In genomic region chr7:141156446-141156845, GRCh38 we compare ENCODE assay signal across 21 cellular contexts.
DNase-seq lines count a peak whose midpoint lies in the region; ATAC-seq and TF ChIP-seq lines count a peak whose summit lies in the region.
"Had no signal": no experiment of that assay in that cellular context is flagged by ENCODE, and none has a peak within 500 bp of the region (broad histone marks: within the 10 kb centered on the region; RNA-seq: fewer than 3 reads in every experiment).

No MANE protein-coding gene starts in this region.

- H3K4me2 ChIP-seq in PC-9: no peak overlapping the region

- DNase-seq in NCI-H2171 treated with DMSO at 0.1 percent for 48 hours (lab: John Stamatoyannopoulos, UW) (peak; percentile 35), NCI-H2171 (lab: John Stamatoyannopoulos, UW) (no peak), NCI-H524 treated with DMSO at 0.1 percent for 48 hours (lab: John Stamatoyannopoulos, UW) (peak; percentile 4), fibroblast of peridontal ligament (ENCODE audit: extremely low read depth) (peak; percentile 3), NK-92 (lab: John Stamatoyannopoulos, UW; ENCODE audit: unreplicated experiment) (no peak), PC-9 (no peak)
- DNase-seq: 8988T; CD4-positive, CD25-positive, alpha-beta regulatory T cell; DMS53; GM23248; H7; KBM-7; NCI-H1105; NCI-H1694; NCI-H2029 treated with DMSO at 0.1 percent for 48 hours; NCI-H2227 treated with DMSO at 0.1 percent for 48 hours; NCI-H510A; NCI-H748 treated with DMSO at 0.1 percent for 48 hours; SHP77; T-helper 1 cell had no signal

- H2AFZ ChIP-seq in PC-9: no peak overlapping the region
- H2AFZ ChIP-seq: GM23248 had no signal

- no peak overlapping the region for H3K27ac ChIP-seq in PC-9
- H3K27ac ChIP-seq: GM23248 had no signal

- BruUV-seq in PC-9 (replicated peaks; lab: Mats Ljungman, UMichigan): no TSS peak

- no peaks in the 10 kb centered on the region for H3K79me2 ChIP-seq in PC-9 (ENCODE audit: low read depth)

- POLR2A ChIA-PET in PC-9 (lab: Charles Lee; ENCODE audit: unreplicated experiment): no interaction called here

- H4K20me1 ChIP-seq in PC-9 (ENCODE audit: insufficient read depth): no peaks in the 10 kb centered on the region

- H3K9me3 ChIP-seq in PC-9 (ENCODE audit: insufficient read depth, low read depth): no peaks in the 10 kb centered on the region

- CTCF ChIA-PET in PC-9 (lab: Charles Lee): no interaction called here

- ATAC-seq in GM18519 (IDR thresholded peaks at IDR 0.05; ENCODE audit: low FRiP score, unreplicated experiment): no peak

- no peaks in the 10 kb centered on the region for H3K4me1 ChIP-seq in PC-9 (replicated peaks; ENCODE audit: insufficient read depth)

- TF ChIP-seq CTCF in PC-9 (conservative IDR thresholded peaks at IDR 0.05): no peak

- no peak overlapping the region for H3K4me3 ChIP-seq in PC-9
- H3K4me3 ChIP-seq: GM23248 had no signal

- peaks cover 42% of the 10 kb centered on the region for H3K27me3 ChIP-seq in PC-9 (ENCODE audit: insufficient read depth, low read depth)

- no peaks in the 10 kb centered on the region for H3K36me3 ChIP-seq in PC-9 (ENCODE audit: low read depth)

- H3K9me2 ChIP-seq in PC-9 (ENCODE audit: insufficient read depth): no peaks in the 10 kb centered on the region

- no peaks in the 10 kb centered on the region for H3F3A ChIP-seq in PC-9 (ENCODE audit: insufficient read depth, low read depth)

- intact Hi-C loops in PC-9 (cut with micrococcal nuclease; ENCODE audit: unreplicated experiment): no loop called here

Comparison
In these comparisons a context has a peak if more than half of its experiments do, and no peak if none do; other contexts are left out.
1. DNase-seq: peak in NCI-H2171 treated with DMSO at 0.1 percent for 48 hours (single experiment), NCI-H524 treated with DMSO at 0.1 percent for 48 hours (single experiment) and fibroblast of peridontal ligament (single experiment); none in NCI-H2171 (single experiment), NK-92 (single experiment) and PC-9 (0 of 2).